Comparison of ENCODE assay signal across 1 cellular context in the genomic region with DNA sequence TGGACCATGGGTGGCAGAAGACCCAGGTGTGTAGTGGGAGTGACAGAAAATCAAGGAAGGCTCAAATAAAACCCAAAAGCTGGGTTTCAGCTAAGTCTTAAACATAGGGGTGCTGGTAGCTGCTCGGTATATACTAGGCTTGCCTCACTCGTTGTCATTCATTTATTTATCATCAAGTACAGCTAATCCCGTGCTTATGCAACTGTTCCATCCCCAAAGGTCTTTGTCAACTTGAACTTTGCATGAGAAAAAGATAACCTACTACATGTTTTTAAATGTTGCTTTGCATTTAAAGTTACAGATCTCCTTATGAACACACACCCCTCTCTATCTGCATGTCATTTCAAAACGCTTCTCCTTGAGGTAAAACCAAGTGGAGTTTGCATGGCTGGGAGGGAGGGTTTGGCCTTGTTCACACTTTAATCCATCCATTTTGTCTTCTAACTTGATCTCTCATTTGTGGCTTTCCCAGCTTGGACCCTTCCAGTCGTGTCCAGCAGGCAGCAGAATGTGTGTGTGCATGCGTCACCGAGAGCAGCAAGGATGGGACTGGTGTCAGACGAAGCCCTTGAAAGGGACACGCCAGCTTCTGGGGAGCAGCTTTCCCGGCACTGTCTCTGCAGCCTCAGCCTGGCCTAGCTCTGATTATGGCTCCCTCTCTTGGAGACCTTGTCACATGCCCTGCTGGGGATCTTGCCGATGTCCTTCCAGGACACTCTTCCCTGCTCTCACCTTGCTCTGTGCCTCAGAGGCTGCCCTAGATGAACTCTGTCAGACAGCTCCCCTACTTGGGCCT.
A peak's percentile ranks its signal among the peaks of the same experiment; 100 is the strongest.
TF ChIP-seq lines count a peak whose summit lies in the region.

No MANE protein-coding gene starts in this region.

TF ChIP-seq in H1, 55 proteins besides CTCF, POLR2A, EP300 and RAD21:
- TF ChIP-seq, protein P1, sequence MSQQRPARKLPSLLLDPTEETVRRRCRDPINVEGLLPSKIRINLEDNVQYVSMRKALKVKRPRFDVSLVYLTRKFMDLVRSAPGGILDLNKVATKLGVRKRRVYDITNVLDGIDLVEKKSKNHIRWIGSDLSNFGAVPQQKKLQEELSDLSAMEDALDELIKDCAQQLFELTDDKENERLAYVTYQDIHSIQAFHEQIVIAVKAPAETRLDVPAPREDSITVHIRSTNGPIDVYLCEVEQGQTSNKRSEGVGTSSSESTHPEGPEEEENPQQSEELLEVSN (IDR thresholded peaks at IDR 0.05) = peak; percentile 56
- TF ChIP-seq MAFK (IDR thresholded peaks at IDR 0.05; ENCODE audit: low read depth, low read length) (no peak), CTBP2 (IDR thresholded peaks at IDR 0.05; ENCODE audit: borderline replicate concordance, insufficient read depth, insufficient read length, low read length) (no peak), KDM5A (IDR thresholded peaks at IDR 0.05; ENCODE audit: low read length) (no peak), EZH2 (IDR thresholded peaks at IDR 0.05; ENCODE audit: low read depth, low read length, severe bottlenecking) (no peak), SUZ12 (IDR thresholded peaks at IDR 0.05; ENCODE audit: low read length) (no peak), CHD1 (IDR thresholded peaks at IDR 0.05; ENCODE audit: low read depth, low read length) (no peak), SP1 (IDR thresholded peaks at IDR 0.05; ENCODE audit: low read depth, low read length) (no peak), CBX8 (IDR thresholded peaks at IDR 0.05; ENCODE audit: borderline replicate concordance, low read depth, low read length) (no peak), BRCA1 (IDR thresholded peaks at IDR 0.05; ENCODE audit: low read depth, low read length) (no peak), ATF2 (IDR thresholded peaks at IDR 0.05; ENCODE audit: low read length) (no peak), NRF1 (IDR thresholded peaks at IDR 0.05; ENCODE audit: low read depth, low read length) (no peak), MAX (IDR thresholded peaks at IDR 0.05) (peak; percentile 69), TBP (IDR thresholded peaks at IDR 0.05; ENCODE audit: low read depth, low read length) (no peak), CHD2 (IDR thresholded peaks at IDR 0.05; ENCODE audit: low read length) (no peak)
TF ChIP-seq in H1: peak in this region for 2.
